In genomic region chr16:57623251-57624043, GRCh38 we compare ENCODE assay signal across 10 cellular contexts. TPM values are rescaled to one million over a fixed set of nuclear protein-coding genes. Genes with fewer than 3 reads are reported as not detected.
DNase-seq lines count a peak whose midpoint lies in the region; ATAC-seq and TF ChIP-seq lines count a peak whose summit lies in the region.
"Had no signal": no experiment of that assay in that cellular context is flagged by ENCODE, and none has a peak within 500 bp of the region (broad histone marks: within the 10 kb centered on the region; RNA-seq: fewer than 3 reads in every experiment).

No MANE protein-coding gene starts in this region.

- in situ Hi-C loops in GM13977 (cut with MboI; ENCODE audit: low pct_unique_long_range_greater_than_20kb, low sequenced_read_pairs, unreplicated experiment), result no loop called here

- TF ChIP-seq POLR2A in thyroid gland (IDR thresholded peaks at IDR 0.05), result no peak

- intact Hi-C loops in thyroid gland (cut with DNase I), result no loop called here

- DNase-seq in NCI-H2107 treated with DMSO at 0.1 percent for 48 hours (lab: John Stamatoyannopoulos, UW; ENCODE audit: unreplicated experiment) (peak; percentile 62), NCI-H2107 (lab: John Stamatoyannopoulos, UW) (no peak), anterior cingulate cortex (lab: John Stamatoyannopoulos, UW) (peak in 50 of 58 donors; percentile 14 to 93 (median 76)), islet precursor cell (peak; percentile 98), thyroid gland (peak; percentile 66 to 77), GM13977 (ENCODE audit: low spot score) (no peak), HCEC 1CT (no peak)
- DNase-seq: 8988T; activated naive CD4-positive, alpha-beta T cell treated with anti-CD3 and anti-CD28 coated beads, Interleukin-2, amount 50 U/mL, for 16 hours had no signal

- H3K4me3 ChIP-seq in thyroid gland (replicated peaks in 1 of 3), result no peak overlapping the region

- peak overlapping the region; percentile 94 to 99 (median 98) for H3K27ac ChIP-seq in thyroid gland

- TF ChIP-seq CTCF in thyroid gland (IDR thresholded peaks at IDR 0.05) (no peak), GM13977 (IDR thresholded peaks at IDR 0.05; ENCODE audit: extremely low read depth, insufficient read depth, missing control alignments) (no peak)

- peaks cover 89% of the 10 kb centered on the region in 2 donors for H3K4me1 ChIP-seq in thyroid gland

- no peaks in the 10 kb centered on the region for H3K9me3 ChIP-seq in thyroid gland

- no peaks in the 10 kb centered on the region for H3K27me3 ChIP-seq in thyroid gland

- WGBS in thyroid gland, 2 donors, result 52 to 57% methylated on average over 12 to 15 of the region's 17 CpGs

- no peaks in the 10 kb centered on the region for H3K36me3 ChIP-seq in thyroid gland

- ATAC-seq in HG03571 (IDR thresholded peaks at IDR 0.05; ENCODE audit: unreplicated experiment), result no peak

RNA-seq across cellular contexts. Expression of gene ADGRG1, which starts 5.0 kb away (rescaled TPM):
- total RNA-seq in thyroid gland, result 100 to 1,000 TPM; 120 to 295 (median 239) TPM

RNA-seq across cellular contexts. Expression of gene ADGRG3, which starts 44.7 kb away (rescaled TPM):
- total RNA-seq in thyroid gland, result 10 to 100 TPM in 2 of 4 donors, 1 to 10 TPM in 2; 3.8 to 14.2 (median 8.2) TPM

Comparison
In these comparisons a context has a peak if more than half of its experiments do, and no peak if none do; other contexts are left out.
1. DNase-seq: peak in NCI-H2107 treated with DMSO at 0.1 percent for 48 hours (single experiment), anterior cingulate cortex (50 of 58), islet precursor cell (single experiment) and thyroid gland (2 of 2); none in NCI-H2107 (single experiment), GM13977 (single experiment) and HCEC 1CT (single experiment).